9 cellular contexts compared by ENCODE assay signal in genomic region chr17:3669548-3669947, GRCh38. TPM values are rescaled to one million over a fixed set of nuclear protein-coding genes. Genes with fewer than 3 reads are reported as not detected.
DNase-seq lines count a peak whose midpoint lies in the region; ATAC-seq and TF ChIP-seq lines count a peak whose summit lies in the region.
"Had no signal": no experiment of that assay in that cellular context is flagged by ENCODE, and none has a peak within 500 bp of the region (broad histone marks: within the 10 kb centered on the region; RNA-seq: fewer than 3 reads in every experiment).

No MANE protein-coding gene starts in this region.

- H3K27ac ChIP-seq in left lung, result no peak overlapping the region
- no peak overlapping the region for H3K27ac ChIP-seq in thoracic aorta

- TF ChIP-seq CTCF in left lung (IDR thresholded peaks at IDR 0.05) (no peak), thoracic aorta (IDR thresholded peaks at IDR 0.05) (no peak)

- ATAC-seq in left lung, result no peak
- no peak for ATAC-seq in thoracic aorta (ENCODE audit: insufficient number of reproducible peaks, low FRiP score, low read depth)
- no peak for ATAC-seq in HG02588 (IDR thresholded peaks at IDR 0.05; ENCODE audit: unreplicated experiment)

- H3K27me3 ChIP-seq in left lung, result no peaks in the 10 kb centered on the region
- no peaks in the 10 kb centered on the region for H3K27me3 ChIP-seq in thoracic aorta (replicated peaks; ENCODE audit: insufficient read depth)

- H3K27me3 Mint-ChIP-seq in activated CD4-positive, alpha-beta T cell treated with anti-CD3 and anti-CD28 coated beads, Interleukin-2, amount 10 ng/mL, durations not matched to agents 7 days and 5 days, result no peaks in the 10 kb centered on the region
- no peaks in the 10 kb centered on the region for H3K27me3 Mint-ChIP-seq in activated naive CD8-positive, alpha-beta T cell

- H3K4me3 Mint-ChIP-seq in activated CD4-positive, alpha-beta T cell treated with anti-CD3 and anti-CD28 coated beads, Interleukin-2, amount 10 ng/mL, durations not matched to agents 7 days and 5 days, result peak overlapping the region; percentile 92
- peak overlapping the region; percentile 96 for H3K4me3 Mint-ChIP-seq in activated naive CD8-positive, alpha-beta T cell

- H3K27ac Mint-ChIP-seq in activated CD4-positive, alpha-beta T cell treated with anti-CD3 and anti-CD28 coated beads, Interleukin-2, amount 10 ng/mL, durations not matched to agents 7 days and 5 days, result peak overlapping the region; percentile 90
- H3K27ac Mint-ChIP-seq in activated naive CD8-positive, alpha-beta T cell, result peak overlapping the region; percentile 93

- peaks cover 26 to 40% of the 10 kb centered on the region in 2 donors for H3K4me1 ChIP-seq in left lung
- H3K4me1 ChIP-seq in thoracic aorta (ENCODE audit: control insufficient read depth in 1 of 2, low read depth in 2 of 2), result peaks cover 20 to 41% of the 10 kb centered on the region in 2 donors

- DNase-seq in activated CD4-positive, alpha-beta T cell treated with anti-CD3 and anti-CD28 coated beads, Interleukin-2, amount 10 ng/mL, durations not matched to agents 7 days and 5 days, result no peak
- DNase-seq in activated CD4-positive, alpha-beta T cell treated with anti-CD3 and anti-CD28 coated beads for 1 hour, result no peak
- DNase-seq in left lung (no peak), thoracic aorta (ENCODE audit: low spot score) (no peak), hypothalamus (lab: John Stamatoyannopoulos, UW) (no peak), SHP77 (lab: John Stamatoyannopoulos, UW) (no peak)
- DNase-seq: amygdala had no signal

- H3K4me1 Mint-ChIP-seq in activated CD4-positive, alpha-beta T cell treated with anti-CD3 and anti-CD28 coated beads, Interleukin-2, amount 10 ng/mL, durations not matched to agents 7 days and 5 days, result peaks cover 29% of the 10 kb centered on the region
- peaks cover 24% of the 10 kb centered on the region for H3K4me1 Mint-ChIP-seq in activated naive CD8-positive, alpha-beta T cell (ENCODE audit: low read depth)

- no peaks in the 10 kb centered on the region for H3K9me3 ChIP-seq in left lung
- no peaks in the 10 kb centered on the region for H3K9me3 ChIP-seq in thoracic aorta

- CTCF ChIA-PET in activated CD4-positive, alpha-beta T cell treated with anti-CD3 and anti-CD28 coated beads, Interleukin-2, amount 10 ng/mL, durations not matched to agents 7 days and 5 days (lab: Charles Lee), result interaction anchor here (0.9 to 1.4 kb wide), 2 partner anchors 13 to 26 kb away, joined by 3 to 4 read pairs; partner anchors contain the start of gene P2RX5

- H3K9me3 Mint-ChIP-seq in activated CD4-positive, alpha-beta T cell treated with anti-CD3 and anti-CD28 coated beads, Interleukin-2, amount 10 ng/mL, durations not matched to agents 7 days and 5 days, result no peaks in the 10 kb centered on the region
- no peaks in the 10 kb centered on the region for H3K9me3 Mint-ChIP-seq in activated naive CD8-positive, alpha-beta T cell (ENCODE audit: low read depth)

- H3K36me3 ChIP-seq in left lung (peaks cover 0 to 8% of the 10 kb centered on the region in 2 donors), thoracic aorta (peaks cover 3% of the 10 kb centered on the region)

- H3K36me3 Mint-ChIP-seq in activated CD4-positive, alpha-beta T cell treated with anti-CD3 and anti-CD28 coated beads, Interleukin-2, amount 10 ng/mL, durations not matched to agents 7 days and 5 days (ENCODE audit: low read depth), result peaks cover 8% of the 10 kb centered on the region
- H3K36me3 Mint-ChIP-seq in activated naive CD8-positive, alpha-beta T cell, result peaks cover 2% of the 10 kb centered on the region

- POLR2A ChIA-PET in activated CD4-positive, alpha-beta T cell treated with anti-CD3 and anti-CD28 coated beads, Interleukin-2, amount 10 ng/mL, durations not matched to agents 7 days and 5 days (lab: Charles Lee), result no interaction called here

- intact Hi-C loops in left lung (cut with DNase I), result no loop called here

- H3K4me3 ChIP-seq in left lung (peak overlapping the region; percentile 98 to 99), thoracic aorta (peak overlapping the region; percentile 86)

RNA-seq across cellular contexts. Expression of gene EMC6, which starts 0.9 kb away (rescaled TPM):
- total RNA-seq in activated CD4-positive, alpha-beta T cell treated with anti-CD3 and anti-CD28 coated beads, Interleukin-2, amount 10 ng/mL, durations not matched to agents 7 days and 5 days, result 10 to 100 TPM; 34.8 to 37.3 TPM
- total RNA-seq in left lung (10 to 100 TPM; 33.0 to 37.6 TPM), thoracic aorta (10 to 100 TPM; 10.8 to 17.6 TPM)

RNA-seq across cellular contexts. Expression of gene TAX1BP3, which starts 1.2 kb away (rescaled TPM):
- total RNA-seq in activated CD4-positive, alpha-beta T cell treated with anti-CD3 and anti-CD28 coated beads, Interleukin-2, amount 10 ng/mL, durations not matched to agents 7 days and 5 days, result 10 to 100 TPM; 17.4 to 18.4 TPM
- total RNA-seq in left lung, result 100 to 1,000 TPM; 143 to 194 TPM
- total RNA-seq in thoracic aorta, result 100 to 1,000 TPM; 127 to 243 TPM

RNA-seq across cellular contexts. Expression of gene P2RX5, which starts 26.4 kb away (rescaled TPM):
- total RNA-seq in activated CD4-positive, alpha-beta T cell treated with anti-CD3 and anti-CD28 coated beads, Interleukin-2, amount 10 ng/mL, durations not matched to agents 7 days and 5 days, result 10 to 100 TPM; 33.6 to 39.4 TPM
- total RNA-seq in left lung (1 to 10 TPM; 1.1 to 2.1 TPM), thoracic aorta (1 to 10 TPM in 1 of 2 donors, not detected in 1; 2.3 TPM)

RNA-seq across cellular contexts. Expression of gene CTNS, which starts 33.0 kb away (rescaled TPM):
- total RNA-seq in activated CD4-positive, alpha-beta T cell treated with anti-CD3 and anti-CD28 coated beads, Interleukin-2, amount 10 ng/mL, durations not matched to agents 7 days and 5 days, result 10 to 100 TPM; 10.3 TPM
- total RNA-seq in left lung, result 10 to 100 TPM; 20.1 to 30.6 TPM
- total RNA-seq in thoracic aorta, result 10 to 100 TPM in 1 of 2 donors, 1 to 10 TPM in 1; 6.6 to 23.3 TPM

RNA-seq across cellular contexts. Expression of gene SHPK, which starts 33.5 kb away (rescaled TPM):
- 10 to 100 TPM; 11.5 to 12.3 TPM for total RNA-seq in activated CD4-positive, alpha-beta T cell treated with anti-CD3 and anti-CD28 coated beads, Interleukin-2, amount 10 ng/mL, durations not matched to agents 7 days and 5 days
- total RNA-seq in left lung (10 to 100 TPM; 11.0 to 13.1 TPM), thoracic aorta (10 to 100 TPM; 10.5 to 16.1 TPM)

Comparison
In these comparisons a context has a peak if more than half of its experiments do, and no peak if none do; other contexts are left out.
1. RNA of gene TAX1BP3, which starts 1.2 kb away (total RNA-seq): 127 to 243 TPM in thoracic aorta and 143 to 194 TPM in left lung; 17.4 to 18.4 TPM in activated CD4-positive, alpha-beta T cell treated with anti-CD3 and anti-CD28 coated beads, Interleukin-2, amount 10 ng/mL, durations not matched to agents 7 days and 5 days; every median in the first group is over 4 times any median in the second.
2. RNA of gene P2RX5, which starts 26.4 kb away (total RNA-seq): 33.6 to 39.4 TPM in activated CD4-positive, alpha-beta T cell treated with anti-CD3 and anti-CD28 coated beads, Interleukin-2, amount 10 ng/mL, durations not matched to agents 7 days and 5 days; 2.3 TPM in thoracic aorta and 1.1 to 2.1 TPM in left lung; every median in the first group is over 10 times any median in the second.